ENCODE assay signal across 10 cellular contexts in the genomic region with DNA sequence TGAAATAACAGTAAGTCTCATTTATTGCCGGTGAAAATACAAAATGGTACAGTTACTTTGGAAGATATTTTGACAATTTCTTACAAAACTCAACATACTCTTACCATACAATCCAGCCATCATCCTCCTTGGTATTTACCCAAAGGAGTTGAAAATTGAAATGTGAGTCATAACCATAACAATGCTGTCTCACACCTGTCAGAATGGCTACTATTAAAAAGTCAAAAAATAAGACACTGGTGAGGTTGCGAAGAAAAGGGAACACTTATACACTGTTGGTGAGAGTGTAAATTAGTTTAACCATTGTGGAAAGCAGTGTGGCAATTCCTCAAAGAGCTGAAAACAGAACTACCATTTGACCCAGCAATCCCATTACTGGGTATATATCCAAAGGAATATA. TPM values are rescaled to one million over a fixed set of nuclear protein-coding genes. Genes with fewer than 3 reads are reported as not detected.
DNase-seq lines count a peak whose midpoint lies in the region; ATAC-seq, FAIRE-seq and TF ChIP-seq lines count a peak whose summit lies in the region.
"Not testable (repeated sequence)": the region's sequence is repeated elsewhere in the genome, so short reads cannot be mapped to it uniquely, and the experiment has no call there.
"Had no signal": no experiment of that assay in that cellular context is flagged by ENCODE, and none has a peak within 500 bp of the region (broad histone marks: within the 10 kb centered on the region; RNA-seq: fewer than 3 reads in every experiment).

No MANE protein-coding gene starts in this region.

- CTCF ChIA-PET in A549 (lab: Yijun Ruan, JAX); activated B cell treated with CpG ODN at 0.5 μM for 24 hours (lab: Charles Lee); activated CD8-positive, alpha-beta memory T cell treated with anti-CD3 and anti-CD28 coated beads, Interleukin-2, amount 10 ng/mL, durations not matched to agents 7 days and 5 days (lab: Charles Lee); naive thymus-derived CD4-positive, alpha-beta T cell (lab: Charles Lee): not testable (repeated sequence)

- not testable (repeated sequence) for H3K4me3 ChIP-seq in A549; bronchial epithelial cell (ENCODE audit: low read depth, low read length); naive thymus-derived CD4-positive, alpha-beta T cell (ENCODE audit: low read length)

- not testable (repeated sequence) for ATAC-seq in A549; activated B cell treated with CpG ODN at 0.5 μM for 24 hours (ENCODE audit: low read depth); activated CD8-positive, alpha-beta memory T cell treated with anti-CD3 and anti-CD28 coated beads, Interleukin-2, amount 10 ng/mL, durations not matched to agents 7 days and 5 days; naive thymus-derived CD4-positive, alpha-beta T cell

- not testable (repeated sequence) for H3K9me3 ChIP-seq in A549; naive thymus-derived CD4-positive, alpha-beta T cell (ENCODE audit: control insufficient read depth in 2 of 3, low read length in 3 of 3)

- POLR2A ChIA-PET in A549 (lab: Yijun Ruan, JAX); activated B cell treated with CpG ODN at 0.5 μM for 24 hours (lab: Charles Lee): not testable (repeated sequence)
- POLR2A ChIA-PET in naive thymus-derived CD4-positive, alpha-beta T cell (lab: Charles Lee), result interaction anchor here (1.6 kb wide), 1 partner anchor 19 kb away, joined by 3 read pairs; no protein-coding TSS in a partner anchor

- not testable (repeated sequence) for TF ChIP-seq RAD21 in A549 (conservative IDR thresholded peaks at IDR 0.05 in 1 of 2, IDR thresholded peaks at IDR 0.05 in 1 of 2)

- peaks cover 47% of the 10 kb centered on the region for H3K36me3 Mint-ChIP-seq in activated B cell treated with CpG ODN at 0.5 μM for 24 hours (ENCODE audit: low read depth)
- H3K36me3 Mint-ChIP-seq in activated CD8-positive, alpha-beta memory T cell treated with anti-CD3 and anti-CD28 coated beads, Interleukin-2, amount 10 ng/mL, durations not matched to agents 7 days and 5 days, result peaks cover 43% of the 10 kb centered on the region
- H3K36me3 Mint-ChIP-seq in activated naive CD4-positive, alpha-beta T cell treated with anti-CD3 and anti-CD28 coated beads, Interleukin-2, amount 50 U/mL, for 24 hours, result peaks cover 22% of the 10 kb centered on the region
- H3K36me3 Mint-ChIP-seq in naive thymus-derived CD4-positive, alpha-beta T cell, result peaks cover 4 to 50% (median 22%) of the 10 kb centered on the region in 5 donors

- H3K27ac ChIP-seq in A549; naive thymus-derived CD4-positive, alpha-beta T cell (ENCODE audit: low read depth, low read length): not testable (repeated sequence)

- 79% methylated on average over 2 of the region's 2 CpGs for WGBS in A549 (ENCODE audit: missing lambda C conversion rate)

- H3K4me1 ChIP-seq in A549, result not testable (repeated sequence)
- peaks cover 56 to 65% of the 10 kb centered on the region in 2 donors for H3K4me1 ChIP-seq in naive thymus-derived CD4-positive, alpha-beta T cell (ENCODE audit: control insufficient read depth in 2 of 2, insufficient read depth in 2 of 2, low read length in 2 of 2)

- H3K27me3 Mint-ChIP-seq in activated B cell treated with CpG ODN at 0.5 μM for 24 hours; activated CD8-positive, alpha-beta memory T cell treated with anti-CD3 and anti-CD28 coated beads, Interleukin-2, amount 10 ng/mL, durations not matched to agents 7 days and 5 days; activated naive CD4-positive, alpha-beta T cell treated with anti-CD3 and anti-CD28 coated beads, Interleukin-2, amount 50 U/mL, for 24 hours; naive thymus-derived CD4-positive, alpha-beta T cell: not testable (repeated sequence)

- H3K9me3 Mint-ChIP-seq in activated B cell treated with CpG ODN at 0.5 μM for 24 hours; activated CD8-positive, alpha-beta memory T cell treated with anti-CD3 and anti-CD28 coated beads, Interleukin-2, amount 10 ng/mL, durations not matched to agents 7 days and 5 days (ENCODE audit: low read depth): not testable (repeated sequence)
- peaks cover 10% of the 10 kb centered on the region for H3K9me3 Mint-ChIP-seq in activated naive CD4-positive, alpha-beta T cell treated with anti-CD3 and anti-CD28 coated beads, Interleukin-2, amount 50 U/mL, for 24 hours
- peaks cover 0 to 13% (median 0%) of the 10 kb centered on the region in 11 donors for H3K9me3 Mint-ChIP-seq in naive thymus-derived CD4-positive, alpha-beta T cell

- not testable (repeated sequence) for DNase-seq in A549 (ENCODE audit: low read depth in 1 of 2, low spot score in 1 of 2); activated B cell treated with CpG ODN at 0.5 μM for 24 hours; activated CD8-positive, alpha-beta memory T cell treated with anti-CD3 and anti-CD28 coated beads, Interleukin-2, amount 10 ng/mL, durations not matched to agents 7 days and 5 days; naive thymus-derived CD4-positive, alpha-beta T cell
- DNase-seq in LHCN-M2 (ENCODE audit: low read depth) (peak; percentile 48), bronchial epithelial cell (ENCODE audit: low read depth) (peak; percentile 12)

- TF ChIP-seq EP300 in A549 (IDR thresholded peaks at IDR 0.05), result not testable (repeated sequence)

- intact Hi-C loops in activated B cell treated with CpG ODN at 0.5 μM for 24 hours (cut with micrococcal nuclease), result loop anchor here (2.0 to 10.0 kb wide), 3 partner anchors 13 to 1233 kb away; a partner anchor contains a TSS
- intact Hi-C loops in naive thymus-derived CD4-positive, alpha-beta T cell (cut with micrococcal nuclease), result loop anchor here (2.0 to 10.0 kb wide), 4 partner anchors 57 to 533 kb away; a partner anchor contains a TSS

- peak overlapping the region; percentile 85 for H3K27ac Mint-ChIP-seq in activated B cell treated with CpG ODN at 0.5 μM for 24 hours
- peak overlapping the region; percentile 52 for H3K27ac Mint-ChIP-seq in activated CD8-positive, alpha-beta memory T cell treated with anti-CD3 and anti-CD28 coated beads, Interleukin-2, amount 10 ng/mL, durations not matched to agents 7 days and 5 days
- H3K27ac Mint-ChIP-seq in activated naive CD4-positive, alpha-beta T cell treated with anti-CD3 and anti-CD28 coated beads, Interleukin-2, amount 50 U/mL, for 24 hours, result peak overlapping the region; percentile 96
- peak overlapping the region in 7 of 9 donors; percentile 52 to 86 (median 79) for H3K27ac Mint-ChIP-seq in naive thymus-derived CD4-positive, alpha-beta T cell

- H3K4me2 ChIP-seq in A549, result not testable (repeated sequence)

- not testable (repeated sequence) for TF ChIP-seq POLR2A in A549 (IDR thresholded peaks at IDR 0.05; ENCODE audit: low read length)

- FAIRE-seq in A549 (lab: Jason Lieb, UNC), result peak; percentile 32
- FAIRE-seq in bronchial epithelial cell (lab: Jason Lieb, UNC), result not testable (repeated sequence)

- TF ChIP-seq CTCF in A549 (IDR thresholded peaks at IDR 0.05); activated B cell treated with CpG ODN at 0.5 μM for 24 hours (IDR thresholded peaks at IDR 0.05); bronchial epithelial cell (IDR thresholded peaks at IDR 0.05; ENCODE audit: insufficient read depth, low read length, severe bottlenecking): not testable (repeated sequence)

- not testable (repeated sequence) for H3K36me3 ChIP-seq in bronchial epithelial cell (ENCODE audit: control insufficient read depth, insufficient read depth, low read length); naive thymus-derived CD4-positive, alpha-beta T cell (ENCODE audit: control insufficient read depth in 2 of 3, insufficient read depth in 3 of 3, low read length in 3 of 3)

- H3K4me1 Mint-ChIP-seq in activated B cell treated with CpG ODN at 0.5 μM for 24 hours, result peaks cover 90% of the 10 kb centered on the region
- H3K4me1 Mint-ChIP-seq in activated CD8-positive, alpha-beta memory T cell treated with anti-CD3 and anti-CD28 coated beads, Interleukin-2, amount 10 ng/mL, durations not matched to agents 7 days and 5 days, result peaks cover 62% of the 10 kb centered on the region
- peaks cover 77% of the 10 kb centered on the region for H3K4me1 Mint-ChIP-seq in activated naive CD4-positive, alpha-beta T cell treated with anti-CD3 and anti-CD28 coated beads, Interleukin-2, amount 50 U/mL, for 24 hours
- H3K4me1 Mint-ChIP-seq in naive thymus-derived CD4-positive, alpha-beta T cell, result peaks cover 37 to 85% (median 78%) of the 10 kb centered on the region in 7 donors

- H3K27me3 ChIP-seq in bronchial epithelial cell (ENCODE audit: control insufficient read depth, insufficient read depth, low read length); naive thymus-derived CD4-positive, alpha-beta T cell (ENCODE audit: control insufficient read depth in 2 of 2, insufficient read depth in 2 of 2, low read length in 2 of 2): not testable (repeated sequence)

- H3K4me3 Mint-ChIP-seq in activated B cell treated with CpG ODN at 0.5 μM for 24 hours; activated CD8-positive, alpha-beta memory T cell treated with anti-CD3 and anti-CD28 coated beads, Interleukin-2, amount 10 ng/mL, durations not matched to agents 7 days and 5 days; activated naive CD4-positive, alpha-beta T cell treated with anti-CD3 and anti-CD28 coated beads, Interleukin-2, amount 50 U/mL, for 24 hours: not testable (repeated sequence)
- peak overlapping the region in 1 of 10 donors; percentile 7 for H3K4me3 Mint-ChIP-seq in naive thymus-derived CD4-positive, alpha-beta T cell

RNA-seq across cellular contexts. Expression of a gene that starts 37.5 kb away (rescaled TPM):
- polyA plus RNA-seq in A549 (2011; rRNA removed) (0.03 TPM in 1 of 2 replicates, not detected in the other), A549 (2017; fragmentation: RNase III; extraction: RNeasy Plus Mini Kit Qiagen cat#74134 plus additional on column Dnase treatment) (0.09 TPM in 1 of 3 replicates, not detected in the others)
- polyA plus RNA-seq in A549 (2012; cell fraction: cytosol; rRNA removed), result not detected in 2 replicates
- not detected in 2 replicates for polyA plus RNA-seq in A549 (2012; cell fraction: nucleus; rRNA removed)
- polyA minus RNA-seq in A549 (2011; rRNA and poly(A)+ RNA removed), result not detected in 2 replicates
- total RNA-seq in LHCN-M2 (2014; rRNA removed) (0.17 TPM in 1 of 2 replicates, not detected in the other), activated B cell treated with CpG ODN at 0.5 μM for 24 hours (49.8 and 53.2 TPM in 2 replicates), bronchial epithelial cell (not detected in 2 replicates)
- polyA plus RNA-seq in LHCN-M2 (2012), result 0.02 TPM
- 10 to 100 TPM; 16.2 to 17.1 TPM for total RNA-seq in activated CD8-positive, alpha-beta memory T cell treated with anti-CD3 and anti-CD28 coated beads, Interleukin-2, amount 10 ng/mL, durations not matched to agents 7 days and 5 days
- total RNA-seq in naive thymus-derived CD4-positive, alpha-beta T cell, result 10 to 100 TPM; 15.6 to 29.5 (median 26.1) TPM
- polyA plus RNA-seq in naive thymus-derived CD4-positive, alpha-beta T cell, result 10 to 100 TPM; 13.3 to 18.5 TPM
- total RNA-seq: H4, NCI-H460 had no signal
- polyA plus RNA-seq: BJ had no signal

Comparison
In these comparisons a context has a peak if more than half of its experiments do, and no peak if none do; other contexts are left out.
1. RNA of a gene that starts 37.5 kb away (total RNA-seq): 49.8 to 53.2 TPM in activated B cell treated with CpG ODN at 0.5 μM for 24 hours, 15.6 to 29.5 TPM in naive thymus-derived CD4-positive, alpha-beta T cell and 16.2 to 17.1 TPM in activated CD8-positive, alpha-beta memory T cell treated with anti-CD3 and anti-CD28 coated beads, Interleukin-2, amount 10 ng/mL, durations not matched to agents 7 days and 5 days; 0.17 TPM in LHCN-M2 and not detected in bronchial epithelial cell; every median in the first group is over 10 times any median in the second.
2. Peak in every context shown above with its lines, with median percentiles within 50 percentile points of each other: H3K27ac Mint-ChIP-seq.